ENCODE assay signal across 16 cellular contexts in genomic region chr17:3645310-3645709, GRCh38. TPM values are rescaled to one million over a fixed set of nuclear protein-coding genes. Genes with fewer than 3 reads are reported as not detected.
DNase-seq lines count a peak whose midpoint lies in the region; ATAC-seq and FAIRE-seq lines count a peak whose summit lies in the region.
"Had no signal": no experiment of that assay in that cellular context is flagged by ENCODE, and none has a peak within 500 bp of the region (broad histone marks: within the 10 kb centered on the region; RNA-seq: fewer than 3 reads in every experiment).

No MANE protein-coding gene starts in this region.

- H3K27ac Mint-ChIP-seq in activated T-cell treated with anti-CD3 and anti-CD28 coated beads, Interleukin-2, amount 50 U/mL, for 24 hours = peak overlapping the region; percentile 9
- peak overlapping the region; percentile 40 for H3K27ac Mint-ChIP-seq in activated T-helper 1 cell treated with anti-CD3 and anti-CD28 coated beads, Interleukin-12 subunit alpha, Interleukin-12 subunit beta, Interleukin-2, Interleukin-4 antibody, amounts not matched to agents 30 ng/mL and 10 ng/mL and 1 ng/mL, durations not matched to agents 14 hours and 24 hours and 36 hours
- peak overlapping the region in 3 of 6 donors; percentile 64 to 90 (median 66) for H3K27ac Mint-ChIP-seq in naive B cell

- peaks cover 69% of the 10 kb centered on the region for H3K36me3 Mint-ChIP-seq in activated T-cell treated with anti-CD3 and anti-CD28 coated beads, Interleukin-2, amount 50 U/mL, for 24 hours (ENCODE audit: low read depth)
- peaks cover 37% of the 10 kb centered on the region for H3K36me3 Mint-ChIP-seq in activated T-helper 1 cell treated with anti-CD3 and anti-CD28 coated beads, Interleukin-12 subunit alpha, Interleukin-12 subunit beta, Interleukin-2, Interleukin-4 antibody, amounts not matched to agents 30 ng/mL and 10 ng/mL and 1 ng/mL, durations not matched to agents 14 hours and 24 hours and 36 hours (ENCODE audit: low read depth)
- H3K36me3 Mint-ChIP-seq in naive B cell = no peaks in the 10 kb centered on the region

- H3K4me1 Mint-ChIP-seq in activated T-cell treated with anti-CD3 and anti-CD28 coated beads, Interleukin-2, amount 50 U/mL, for 24 hours (ENCODE audit: low read depth) = peaks cover 32% of the 10 kb centered on the region
- H3K4me1 Mint-ChIP-seq in activated T-helper 1 cell treated with anti-CD3 and anti-CD28 coated beads, Interleukin-12 subunit alpha, Interleukin-12 subunit beta, Interleukin-2, Interleukin-4 antibody, amounts not matched to agents 30 ng/mL and 10 ng/mL and 1 ng/mL, durations not matched to agents 14 hours and 24 hours and 36 hours (ENCODE audit: low read depth) = peaks cover 37% of the 10 kb centered on the region
- H3K4me1 Mint-ChIP-seq in naive B cell = peaks cover 18 to 36% (median 29%) of the 10 kb centered on the region in 3 donors

- DNase-seq in activated T-cell treated with anti-CD3 and anti-CD28 coated beads, Interleukin-2, amount 50 U/mL, for 24 hours = no peak
- DNase-seq in activated T-cell treated with anti-CD3 and anti-CD28 coated beads, Interleukin-2, amount 50 U/mL, for 1 hour = no peak
- DNase-seq in activated T-helper 1 cell treated with anti-CD3 and anti-CD28 coated beads, Interleukin-12 subunit alpha, Interleukin-12 subunit beta, Interleukin-2, Interleukin-4 antibody, amounts not matched to agents 30 ng/mL and 10 ng/mL and 1 ng/mL, durations not matched to agents 14 hours and 24 hours and 36 hours (ENCODE audit: low spot score) = no peak
- DNase-seq in naive B cell = no peak
- DNase-seq in stimulated activated CD4-positive, alpha-beta T cell treated with anti-CD3 and anti-CD28 coated beads, Interleukin-15, amount 100 ng/mL, for 24 hours = no peak
- DNase-seq in HTR-8/SVneo (ENCODE audit: insufficient read length, low spot score) = no peak
- DNase-seq: C1 segment of cervical spinal cord; NCI-H187; NCI-H510A; NK-92 treated with Interleukin-12 subunit alpha and Interleukin-12 subunit beta, amount 100 ng/mL, for 24 hours; OCI-M1; Right ventricle myocardium superior had no signal

- no peak overlapping the region for H3K4me3 Mint-ChIP-seq in activated T-cell treated with anti-CD3 and anti-CD28 coated beads, Interleukin-2, amount 50 U/mL, for 24 hours
- H3K4me3 Mint-ChIP-seq in activated T-helper 1 cell treated with anti-CD3 and anti-CD28 coated beads, Interleukin-12 subunit alpha, Interleukin-12 subunit beta, Interleukin-2, Interleukin-4 antibody, amounts not matched to agents 30 ng/mL and 10 ng/mL and 1 ng/mL, durations not matched to agents 14 hours and 24 hours and 36 hours = no peak overlapping the region
- H3K4me3 Mint-ChIP-seq in naive B cell = peak overlapping the region in 6 of 8 donors; percentile 13 to 72 (median 50)

- FAIRE-seq in HTR-8/SVneo (lab: Jason Lieb, UNC) = no peak
- FAIRE-seq: A204.1, G401.6, H1 had no signal

- no peaks in the 10 kb centered on the region for H3K27me3 Mint-ChIP-seq in activated T-cell treated with anti-CD3 and anti-CD28 coated beads, Interleukin-2, amount 50 U/mL, for 24 hours
- H3K27me3 Mint-ChIP-seq in activated T-helper 1 cell treated with anti-CD3 and anti-CD28 coated beads, Interleukin-12 subunit alpha, Interleukin-12 subunit beta, Interleukin-2, Interleukin-4 antibody, amounts not matched to agents 30 ng/mL and 10 ng/mL and 1 ng/mL, durations not matched to agents 14 hours and 24 hours and 36 hours (ENCODE audit: insufficient read depth) = no peaks in the 10 kb centered on the region
- no peaks in the 10 kb centered on the region for H3K27me3 Mint-ChIP-seq in naive B cell

- no peaks in the 10 kb centered on the region for H3K9me3 Mint-ChIP-seq in activated T-cell treated with anti-CD3 and anti-CD28 coated beads, Interleukin-2, amount 50 U/mL, for 24 hours
- H3K9me3 Mint-ChIP-seq in activated T-helper 1 cell treated with anti-CD3 and anti-CD28 coated beads, Interleukin-12 subunit alpha, Interleukin-12 subunit beta, Interleukin-2, Interleukin-4 antibody, amounts not matched to agents 30 ng/mL and 10 ng/mL and 1 ng/mL, durations not matched to agents 14 hours and 24 hours and 36 hours = no peaks in the 10 kb centered on the region
- H3K9me3 Mint-ChIP-seq in naive B cell = no peaks in the 10 kb centered on the region

- ATAC-seq in naive B cell (ENCODE audit: low read depth in 2 of 2) (no peak), GM21576 (IDR thresholded peaks at IDR 0.05; ENCODE audit: unreplicated experiment) (no peak)

- intact Hi-C loops in activated T-helper 1 cell treated with anti-CD3 and anti-CD28 coated beads, Interleukin-12 subunit alpha, Interleukin-12 subunit beta, Interleukin-2, Interleukin-4 antibody, amounts not matched to agents 30 ng/mL and 10 ng/mL and 1 ng/mL, durations not matched to agents 14 hours and 24 hours and 36 hours (cut with micrococcal nuclease) = no loop called here

RNA-seq across cellular contexts. Expression of gene CTNS, which starts 8.8 kb away (rescaled TPM):
- 47.5 and 55.3 TPM in 2 replicates for total RNA-seq in activated T-helper 1 cell treated with anti-CD3 and anti-CD28 coated beads, Interleukin-12 subunit alpha, Interleukin-12 subunit beta, Interleukin-2, Interleukin-4 antibody, amounts not matched to agents 30 ng/mL and 10 ng/mL and 1 ng/mL, durations not matched to agents 14 hours and 24 hours and 36 hours
- 10 to 100 TPM in 3 of 6 donors, 1 to 10 TPM in 3; 9.2 to 14.5 (median 10.2) TPM for polyA plus RNA-seq in naive B cell (ENCODE audit: low read depth in 6 of 6)

RNA-seq across cellular contexts. Expression of gene SHPK, which starts 9.3 kb away (rescaled TPM):
- 20.0 and 21.5 TPM in 2 replicates for total RNA-seq in activated T-helper 1 cell treated with anti-CD3 and anti-CD28 coated beads, Interleukin-12 subunit alpha, Interleukin-12 subunit beta, Interleukin-2, Interleukin-4 antibody, amounts not matched to agents 30 ng/mL and 10 ng/mL and 1 ng/mL, durations not matched to agents 14 hours and 24 hours and 36 hours
- polyA plus RNA-seq in naive B cell (ENCODE audit: low read depth in 6 of 6) = 1 to 10 TPM; 4.3 to 8.4 (median 6.6) TPM

RNA-seq across cellular contexts. Expression of gene TAX1BP3, which starts 23.1 kb away (rescaled TPM):
- 29.3 and 30.1 TPM in 2 replicates for total RNA-seq in activated T-helper 1 cell treated with anti-CD3 and anti-CD28 coated beads, Interleukin-12 subunit alpha, Interleukin-12 subunit beta, Interleukin-2, Interleukin-4 antibody, amounts not matched to agents 30 ng/mL and 10 ng/mL and 1 ng/mL, durations not matched to agents 14 hours and 24 hours and 36 hours
- 10 to 100 TPM; 37.1 to 56.5 (median 45.1) TPM for polyA plus RNA-seq in naive B cell (ENCODE audit: low read depth in 6 of 6)

RNA-seq across cellular contexts. Expression of gene EMC6, which starts 23.3 kb away (rescaled TPM):
- total RNA-seq in activated T-helper 1 cell treated with anti-CD3 and anti-CD28 coated beads, Interleukin-12 subunit alpha, Interleukin-12 subunit beta, Interleukin-2, Interleukin-4 antibody, amounts not matched to agents 30 ng/mL and 10 ng/mL and 1 ng/mL, durations not matched to agents 14 hours and 24 hours and 36 hours = 63.6 and 73.3 TPM in 2 replicates
- polyA plus RNA-seq in naive B cell (ENCODE audit: low read depth in 6 of 6) = 10 to 100 TPM; 38.9 to 83.4 (median 55.2) TPM

RNA-seq across cellular contexts. Expression of gene TRPV1, which starts 36.1 kb away (rescaled TPM):
- total RNA-seq in activated T-helper 1 cell treated with anti-CD3 and anti-CD28 coated beads, Interleukin-12 subunit alpha, Interleukin-12 subunit beta, Interleukin-2, Interleukin-4 antibody, amounts not matched to agents 30 ng/mL and 10 ng/mL and 1 ng/mL, durations not matched to agents 14 hours and 24 hours and 36 hours = 7.5 and 8.3 TPM in 2 replicates
- polyA plus RNA-seq in naive B cell (ENCODE audit: low read depth in 6 of 6) = 1 to 10 TPM in 1 of 6 donors, under 1 TPM in 3, not detected in 2; 0.13 to 1.2 (median 0.52) TPM

Comparison
In these comparisons a context has a peak if more than half of its experiments do, and no peak if none do; other contexts are left out.
1. H3K4me3 Mint-ChIP-seq: peak in naive B cell (6 of 8); none in activated T-cell treated with anti-CD3 and anti-CD28 coated beads, Interleukin-2, amount 50 U/mL, for 24 hours (single experiment) and activated T-helper 1 cell treated with anti-CD3 and anti-CD28 coated beads, Interleukin-12 subunit alpha, Interleukin-12 subunit beta, Interleukin-2, Interleukin-4 antibody, amounts not matched to agents 30 ng/mL and 10 ng/mL and 1 ng/mL, durations not matched to agents 14 hours and 24 hours and 36 hours (single experiment).